Comparison of ENCODE assay signal across 15 cellular contexts in genomic region chr11:126098204-126098769, GRCh38. TPM values are rescaled to one million over a fixed set of nuclear protein-coding genes. Genes with fewer than 3 reads are reported as not detected.
DNase-seq lines count a peak whose midpoint lies in the region; ATAC-seq and TF ChIP-seq lines count a peak whose summit lies in the region.
"Had no signal": no experiment of that assay in that cellular context is flagged by ENCODE, and none has a peak within 500 bp of the region (broad histone marks: within the 10 kb centered on the region; RNA-seq: fewer than 3 reads in every experiment).

No MANE protein-coding gene starts in this region.

- peaks cover 51% of the 10 kb centered on the region for H3K4me1 ChIP-seq in SJCRH30
- peaks cover 20% of the 10 kb centered on the region for H3K4me1 ChIP-seq in hepatocyte (ENCODE audit: insufficient read depth)
- H3K4me1 ChIP-seq: A549 had no signal

- peaks cover 0 to 2% (median 0%) of the 10 kb centered on the region in 5 experiments for H3K9me3 Mint-ChIP-seq in brain
- H3K9me3 Mint-ChIP-seq in nephron: no peaks in the 10 kb centered on the region
- H3K9me3 Mint-ChIP-seq: CD4-positive, alpha-beta memory T cell had no signal

- 51% methylated on average over 7 of the region's 7 CpGs for WGBS in hepatocyte (ENCODE audit: low lambda C conversion rate, missing lambda C conversion rate)

- H3K27me3 ChIP-seq in SJCRH30: no peaks in the 10 kb centered on the region
- no peaks in the 10 kb centered on the region for H3K27me3 ChIP-seq in hepatocyte
- H3K27me3 ChIP-seq: BE2C had no signal

- H3K27me3 Mint-ChIP-seq in brain: peaks cover 10% of the 10 kb centered on the region
- H3K27me3 Mint-ChIP-seq in nephron (ENCODE audit: low read depth): peaks cover 3% of the 10 kb centered on the region

- TF ChIP-seq CTCF in brain (conservative IDR thresholded peaks at IDR 0.05) (no peak), nephron (IDR thresholded peaks at IDR 0.05; ENCODE audit: unreplicated experiment in 3 of 3) (no peak), hepatocyte (IDR thresholded peaks at IDR 0.05; ENCODE audit: poor library complexity) (no peak)

- H4K20me1 ChIP-seq in hepatocyte (ENCODE audit: insufficient read depth, poor library complexity, severe bottlenecking): no peaks in the 10 kb centered on the region

- peak overlapping the region in 3 of 5 experiments; percentile 16 to 48 (median 35) for H3K27ac Mint-ChIP-seq in brain
- peak overlapping the region; percentile 51 to 85 (median 75) for H3K27ac Mint-ChIP-seq in nephron
- H3K27ac Mint-ChIP-seq: CD4-positive, alpha-beta memory T cell had no signal

- H3K4me1 Mint-ChIP-seq in brain (peaks cover 53% of the 10 kb centered on the region), nephron (peaks cover 62% of the 10 kb centered on the region)

- H3K27ac ChIP-seq in SJCRH30: peak overlapping the region; percentile 24
- H3K27ac ChIP-seq in hepatocyte: no peak overlapping the region
- H3K27ac ChIP-seq: A549, C4-2B had no signal

- no peaks in the 10 kb centered on the region for H3K9me3 ChIP-seq in SJCRH30 (replicated peaks)
- no peaks in the 10 kb centered on the region for H3K9me3 ChIP-seq in hepatocyte (ENCODE audit: low read depth)
- H3K9me3 ChIP-seq: A549, BE2C had no signal

- H3K36me3 Mint-ChIP-seq in brain (no peaks in the 10 kb centered on the region), nephron (ENCODE audit: low read depth) (no peaks in the 10 kb centered on the region)
- H3K36me3 Mint-ChIP-seq: CD4-positive, alpha-beta memory T cell had no signal

- DNase-seq in SJCRH30 (no peak), retina (peak; percentile 17), NCI-H1092 (lab: John Stamatoyannopoulos, UW) (no peak), hepatocyte (ENCODE audit: low spot score) (no peak)
- DNase-seq: BE2C; CD4-positive, alpha-beta memory T cell; DND-41; GDM1; IMR-90 had no signal

- H3K79me2 ChIP-seq in hepatocyte: no peaks in the 10 kb centered on the region

- H3K4me2 ChIP-seq in hepatocyte: no peak overlapping the region
- H3K4me2 ChIP-seq: A549 had no signal

- H3K4me3 Mint-ChIP-seq in brain (no peak overlapping the region), nephron (no peak overlapping the region)
- H3K4me3 Mint-ChIP-seq: CD4-positive, alpha-beta memory T cell had no signal

- no peaks in the 10 kb centered on the region for H3K9me2 ChIP-seq in hepatocyte (replicated peaks; ENCODE audit: insufficient read depth)

- H3K36me3 ChIP-seq in SJCRH30: no peaks in the 10 kb centered on the region
- no peaks in the 10 kb centered on the region for H3K36me3 ChIP-seq in hepatocyte (replicated peaks; ENCODE audit: insufficient read depth, low read depth)
- H3K36me3 ChIP-seq: BE2C had no signal

- no peak for ATAC-seq in HG03520 (IDR thresholded peaks at IDR 0.05; ENCODE audit: unreplicated experiment)
- ATAC-seq: A549, HCT116 had no signal

- no peak overlapping the region for H3K4me3 ChIP-seq in SJCRH30
- no peak overlapping the region for H3K4me3 ChIP-seq in hepatocyte
- H3K4me3 ChIP-seq: A549 had no signal

- no peak overlapping the region for H2AFZ ChIP-seq in hepatocyte

RNA-seq across cellular contexts. Expression of gene CDON, which starts 35.6 kb away (rescaled TPM):
- total RNA-seq in SJCRH30 (2014; rRNA removed; shearing (Covaris generic)): 59.6 and 76.1 TPM in 2 replicates
- 6.3 TPM for polyA plus RNA-seq in brain (ENCODE audit: insufficient read depth, low read depth, low replicate concordance)
- 38.0 and 41.9 TPM in 2 replicates for total RNA-seq in hepatocyte
- polyA plus RNA-seq in hepatocyte: 17.5 and 25.0 TPM in 2 replicates
